Comparison of ENCODE assay signal across 37 cellular contexts in the genomic region with DNA sequence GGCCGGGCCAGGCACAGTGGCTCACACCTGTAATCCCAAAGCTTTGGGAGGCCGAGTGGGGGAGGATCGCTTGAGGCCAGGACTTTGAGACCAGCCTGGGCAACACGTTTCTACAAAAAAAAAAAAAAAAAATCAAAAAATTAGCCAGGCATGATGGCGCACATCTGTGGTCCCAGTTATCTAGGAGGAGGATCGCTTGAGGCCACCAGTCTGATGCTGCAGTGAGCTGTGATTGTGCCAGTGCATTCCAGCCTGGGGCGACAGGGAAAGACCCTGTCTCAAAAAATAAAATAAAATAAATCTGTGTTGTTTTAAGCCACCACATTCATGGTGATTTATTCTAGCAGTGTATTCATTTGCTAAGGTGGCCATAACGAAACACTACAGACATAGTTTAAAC. TPM values are rescaled to one million over a fixed set of nuclear protein-coding genes. Genes with fewer than 3 reads are reported as not detected.
"Had no signal": no experiment of that assay in that cellular context is flagged by ENCODE, and none has a peak within 500 bp of the region (broad histone marks: within the 10 kb centered on the region; RNA-seq: fewer than 3 reads in every experiment).

No MANE protein-coding gene starts in this region.

- H3K27ac ChIP-seq: adrenal gland, ascending aorta, body of pancreas, brain microvascular endothelial cell, cardiac muscle cell had no signal

- ATAC-seq: activated naive CD4-positive, alpha-beta T cell treated with anti-CD3 and anti-CD28 coated beads, Interleukin-2, amount 50 U/mL, for 72 hours; activated naive CD8-positive, alpha-beta T cell treated with anti-CD3 and anti-CD28 coated beads, Interleukin-2, amount 50 U/mL, for 24 hours; activated T-cell treated with anti-CD3 and anti-CD28 coated beads, Interleukin-2, amount 50 U/mL, for 4 hours; activated T-cell treated with anti-CD3 and anti-CD28 coated beads, Interleukin-2, amount 50 U/mL, for 72 hours; activated T-helper 17 cell treated with anti-CD3 and anti-CD28 coated beads, Interleukin-2, amount 50 U/mL, for 72 hours; body of pancreas had no signal

- H3K27me3 ChIP-seq: adrenal gland, ascending aorta, brain microvascular endothelial cell, cardiac muscle cell had no signal

- DNase-seq: activated effector memory CD4-positive, alpha-beta T cell treated with anti-CD3 and anti-CD28 coated beads, Interleukin-2, amount 50 U/mL, for 16 hours; activated effector memory CD4-positive, alpha-beta T cell treated with Interleukin-2 at 50 U/mL for 16 hours; activated gamma-delta T cell; activated gamma-delta T cell treated with Interleukin-2 at 50 U/mL for 16 hours; activated naive CD4-positive, alpha-beta T cell; activated naive CD4-positive, alpha-beta T cell treated with anti-CD3 and anti-CD28 coated beads for 36 hours; activated naive CD4-positive, alpha-beta T cell treated with anti-CD3 and anti-CD28 coated beads, Interleukin-2, amount 10 ng/mL, durations not matched to agents 7 days and 5 days; activated naive CD4-positive, alpha-beta T cell treated with anti-CD3 and anti-CD28 coated beads, Interleukin-2, amount 50 U/mL, for 16 hours; activated naive CD4-positive, alpha-beta T cell treated with Interleukin-2 at 50 U/mL for 16 hours; activated naive CD8-positive, alpha-beta T cell treated with anti-CD3 and anti-CD28 coated beads for 36 hours; activated naive CD8-positive, alpha-beta T cell treated with anti-CD3 and anti-CD28 coated beads, Interleukin-2, amount 10 ng/mL, durations not matched to agents 7 days and 5 days; activated naive CD8-positive, alpha-beta T cell treated with anti-CD3 and anti-CD28 coated beads, Interleukin-2, amount 50 U/mL, for 24 hours; activated T-cell treated with anti-CD3 and anti-CD28 coated beads, Interleukin-2, amount 50 U/mL, for 1 hour; activated T-cell treated with anti-CD3 and anti-CD28 coated beads, Interleukin-2, amount 50 U/mL, for 24 hours; activated T-cell treated with anti-CD3 and anti-CD28 coated beads, Interleukin-2, amount 50 U/mL, for 4 hours; activated T-cell treated with anti-CD3 and anti-CD28 coated beads, Interleukin-2, amount 50 U/mL, for 48 hours; activated T-cell treated with anti-CD3 and anti-CD28 coated beads, Interleukin-2, amount 50 U/mL, for 72 hours; adrenal gland; amniotic stem cell; amygdala; anterior cingulate cortex; aorta; body of pancreas; brain microvascular endothelial cell; caudate nucleus; central memory CD4-positive, alpha-beta T cell; cerebellar nuclear complex had no signal

- H3K9me3 ChIP-seq: adrenal gland, ascending aorta, body of pancreas had no signal

- H3K36me3 ChIP-seq: adrenal gland, ascending aorta, brain microvascular endothelial cell, cardiac muscle cell had no signal

- H3K4me3 ChIP-seq: adrenal gland, ascending aorta, body of pancreas, cardiac muscle cell had no signal

RNA-seq across cellular contexts. Expression of a gene that starts 29.1 kb away (rescaled TPM):
- total RNA-seq: ascending aorta, astrocyte, body of pancreas, bronchial epithelial cell, cardiac muscle cell, cardiac septum, cerebellum, chondrocyte had no signal
- polyA plus RNA-seq: adipose tissue, adrenal gland, aorta had no signal

RNA-seq across cellular contexts. Expression of a gene that starts 40.2 kb away (rescaled TPM):
- total RNA-seq: cerebellum had no signal
